ENCODE assay signal across 15 cellular contexts in genomic region chr11:81207421-81208054, GRCh38.
DNase-seq lines count a peak whose midpoint lies in the region; ATAC-seq and TF ChIP-seq lines count a peak whose summit lies in the region.
"Had no signal": no experiment of that assay in that cellular context is flagged by ENCODE, and none has a peak within 500 bp of the region (broad histone marks: within the 10 kb centered on the region; RNA-seq: fewer than 3 reads in every experiment).

No MANE protein-coding gene starts in this region.

- CTCF ChIA-PET in MCF 10A (lab: Yijun Ruan, JAX) = interaction anchor here (0.6 to 1.0 kb wide), 2 partner anchors 13 to 195 kb away, joined by 3 read pairs; no protein-coding TSS in a partner anchor

- no peaks in the 10 kb centered on the region for H4K20me1 ChIP-seq in H9 (ENCODE audit: control insufficient read depth, insufficient read depth, insufficient read length)

- H3K79me2 ChIP-seq in H9 (ENCODE audit: insufficient read depth, low read length) = no peaks in the 10 kb centered on the region

- H2BK15ac ChIP-seq in H9 (ENCODE audit: low read depth, low read length) (no peak overlapping the region), neuronal stem cell (ENCODE audit: low read length) (no peak overlapping the region)

- TF ChIP-seq POLR2A in testis (IDR thresholded peaks at IDR 0.05) = no peak

- no peak overlapping the region for H3T11ph ChIP-seq in H9 (ENCODE audit: low read length)

- POLR2A ChIA-PET in MCF 10A (lab: Yijun Ruan, JAX) = no interaction called here

- no peaks in the 10 kb centered on the region for H3K36me3 ChIP-seq in neuronal stem cell (replicated peaks in 1 of 2; ENCODE audit: control insufficient read depth in 2 of 2, insufficient read depth in 2 of 2, low read length in 2 of 2)
- H3K36me3 ChIP-seq in testis (ENCODE audit: low read depth, missing control alignments) = no peaks in the 10 kb centered on the region
- H3K36me3 ChIP-seq: BE2C had no signal

- no peak overlapping the region for H2BK5ac ChIP-seq in H9 (ENCODE audit: insufficient read length, low read length)
- no peak overlapping the region for H2BK5ac ChIP-seq in neuronal stem cell (ENCODE audit: low read length)

- no peak overlapping the region for H3K18ac ChIP-seq in H9 (ENCODE audit: insufficient read length, low read depth, low read length)
- peak overlapping the region; percentile 38 for H3K18ac ChIP-seq in neuronal stem cell (ENCODE audit: low read length)

- H3K27me3 ChIP-seq in H9 (ENCODE audit: insufficient read depth, low read length) (no peaks in the 10 kb centered on the region), neuronal stem cell (ENCODE audit: control insufficient read depth in 3 of 3, insufficient read depth in 3 of 3, low read depth in 1 of 3, low read length in 3 of 3) (peaks cover 0 to 2% (median 0%) of the 10 kb centered on the region in 3 experiments), testis (no peaks in the 10 kb centered on the region)
- H3K27me3 ChIP-seq: BE2C had no signal

- no TSS peak for BruUV-seq in MCF 10A (replicated peaks; lab: Mats Ljungman, UMichigan)

- no peak for ATAC-seq in GM21526 (IDR thresholded peaks at IDR 0.05; ENCODE audit: low FRiP score, unreplicated experiment)

- no peaks in the 10 kb centered on the region for H3K79me1 ChIP-seq in H9 (ENCODE audit: insufficient read depth, low read depth, low read length, poor library complexity, severe bottlenecking)
- H3K79me1 ChIP-seq in neuronal stem cell (ENCODE audit: low read depth, low read length) = peaks cover 2% of the 10 kb centered on the region

- H3K56ac ChIP-seq in H9 (ENCODE audit: insufficient read length, low read depth, low read length) = no peak overlapping the region

- H3K9ac ChIP-seq in H9 (ENCODE audit: extremely low read depth, insufficient read length, low read length) (no peak overlapping the region), neuronal stem cell (ENCODE audit: low read depth, low read length, poor library complexity) (no peak overlapping the region)

- H3K4me3 ChIP-seq in neuronal stem cell (ENCODE audit: low read length in 2 of 2) = no peak overlapping the region
- peak overlapping the region; percentile 34 to 41 for H3K4me3 ChIP-seq in testis

- H3K9me3 ChIP-seq in H9 (ENCODE audit: control insufficient read depth, low read depth, low read length) (no peaks in the 10 kb centered on the region), neuronal stem cell (replicated peaks in 1 of 2; ENCODE audit: control insufficient read depth in 2 of 2, insufficient read depth in 1 of 2, low read depth in 1 of 2, low read length in 2 of 2) (no peaks in the 10 kb centered on the region), testis (no peaks in the 10 kb centered on the region)
- H3K9me3 ChIP-seq: BE2C, Caco-2 had no signal

- no peak for TF ChIP-seq CTCF in H9 (conservative IDR thresholded peaks at IDR 0.05)
- no peak for TF ChIP-seq CTCF in chondrocyte (IDR thresholded peaks at IDR 0.05)
- TF ChIP-seq CTCF in testis (IDR thresholded peaks at IDR 0.05) = no peak
- TF ChIP-seq CTCF in MCF 10A (IDR thresholded peaks at IDR 0.05; ENCODE audit: unreplicated experiment) = no peak

- no peak overlapping the region for H4K5ac ChIP-seq in H9 (ENCODE audit: insufficient read length, low read depth, low read length)

- H3K9me3 Mint-ChIP-seq in H9 = peaks cover 0 to 2% of the 10 kb centered on the region in 2 experiments; a peak in 3 of 5 replicates
- peaks cover 4% of the 10 kb centered on the region for H3K9me3 Mint-ChIP-seq in chondrocyte (ENCODE audit: low read depth)
- H3K9me3 Mint-ChIP-seq in MCF 10A (ENCODE audit: unreplicated experiment) = no peaks in the 10 kb centered on the region

- H3K14ac ChIP-seq in H9 (ENCODE audit: insufficient read depth, low read length) (no peak overlapping the region), neuronal stem cell (ENCODE audit: low read length) (peak overlapping the region; percentile 38)

- H3K27me3 Mint-ChIP-seq in H9 (ENCODE audit: low read depth) = no peaks in the 10 kb centered on the region
- no peaks in the 10 kb centered on the region for H3K27me3 Mint-ChIP-seq in chondrocyte (ENCODE audit: low read depth)
- no peaks in the 10 kb centered on the region for H3K27me3 Mint-ChIP-seq in MCF 10A (ENCODE audit: insufficient read depth, unreplicated experiment)
- H3K27me3 Mint-ChIP-seq: CD4-positive, CD25-positive, alpha-beta regulatory T cell had no signal

- H4K8ac ChIP-seq in H9 (replicated peaks; ENCODE audit: insufficient read length, low read depth, low read length) (no peak overlapping the region), neuronal stem cell (ENCODE audit: low read depth, low read length) (peak overlapping the region; percentile 43)

- H3K4me2 ChIP-seq in H9 (ENCODE audit: insufficient read depth, insufficient read length, low read length) (no peak overlapping the region), neuronal stem cell (ENCODE audit: insufficient read depth, low read length, poor library complexity, severe bottlenecking) (no peak overlapping the region)

- H2BK12ac ChIP-seq in H9 (ENCODE audit: insufficient read length, low read depth, low read length) (no peak overlapping the region), neuronal stem cell (ENCODE audit: low read length) (no peak overlapping the region)

- no peak overlapping the region for H3K4me3 Mint-ChIP-seq in H9
- H3K4me3 Mint-ChIP-seq in chondrocyte (ENCODE audit: unreplicated experiment) = no peak overlapping the region
- no peak overlapping the region for H3K4me3 Mint-ChIP-seq in MCF 10A (ENCODE audit: unreplicated experiment)
- H3K4me3 Mint-ChIP-seq: CD4-positive, CD25-positive, alpha-beta regulatory T cell had no signal

- H3K27ac ChIP-seq in H9 (ENCODE audit: insufficient read length, low read depth, low read length) = no peak overlapping the region
- no peak overlapping the region for H3K27ac ChIP-seq in neuronal stem cell (replicated peaks; ENCODE audit: low read length)
- no peak overlapping the region for H3K27ac ChIP-seq in testis

- H2AFZ ChIP-seq in H9 (ENCODE audit: low read length) (no peak overlapping the region), neuronal stem cell (ENCODE audit: low read length) (no peak overlapping the region)

- H3K27ac Mint-ChIP-seq in H9 (no peak overlapping the region), chondrocyte (ENCODE audit: unreplicated experiment) (no peak overlapping the region), MCF 10A (ENCODE audit: low read depth, unreplicated experiment) (no peak overlapping the region)
- H3K27ac Mint-ChIP-seq: CD4-positive, CD25-positive, alpha-beta regulatory T cell had no signal

- H4K91ac ChIP-seq in H9 (ENCODE audit: insufficient read length, low read depth, low read length) = no peak overlapping the region
- H4K91ac ChIP-seq in neuronal stem cell (ENCODE audit: low read depth, low read length, poor library complexity) = no peak overlapping the region

- WGBS in H9 (ENCODE audit: extremely low coverage, insufficient read length, low lambda C conversion rate) = no CpG with 5 or more reads among the region's 43 CpGs
- no CpG with 5 or more reads among the region's 43 CpGs for WGBS in neuronal stem cell (ENCODE audit: extremely low coverage in 2 of 2, insufficient read length in 2 of 2, insufficient replicate concordance in 1 of 2), 2 donors
- WGBS in testis, 2 donors = 76 to 78% methylated on average over 14 to 40 of the region's 43 CpGs

- H2BK120ac ChIP-seq in H9 (ENCODE audit: low read depth, low read length, poor library complexity, severe bottlenecking) (no peak overlapping the region), neuronal stem cell (ENCODE audit: low read depth, low read length) (no peak overlapping the region)

- DNase-seq in H9 (peak; percentile 35), chondrocyte (ENCODE audit: low spot score) (peak; percentile 78), neuronal stem cell (ENCODE audit: low spot score) (no peak), testis (peak; percentile 27), MCF 10A (ENCODE audit: unreplicated experiment) (no peak), DMS79 (lab: John Stamatoyannopoulos, UW) (no peak)
- DNase-seq: ACHN; BE2C; C1 segment of cervical spinal cord; Caco-2; CD4-positive, CD25-positive, alpha-beta regulatory T cell; DMS79 treated with DMSO at 0.1 percent for 48 hours; GF-D8; HCEC 1CT had no signal

- H2AK5ac ChIP-seq in H9 (ENCODE audit: insufficient read length, low read length) = no peak overlapping the region
- H2AK5ac ChIP-seq in neuronal stem cell (ENCODE audit: low read depth, low read length) = no peak overlapping the region

- H3K4ac ChIP-seq in H9 (ENCODE audit: low read depth, low read length) = no peak overlapping the region
- no peak overlapping the region for H3K4ac ChIP-seq in neuronal stem cell (ENCODE audit: low read length)

- intact Hi-C loops in testis (cut with DNase I; ENCODE audit: low total_unique reads) (no loop called here), MCF 10A (cut with micrococcal nuclease) (no loop called here)

- H3K4me1 ChIP-seq in H9 (ENCODE audit: insufficient read depth, low read length) (no peaks in the 10 kb centered on the region), neuronal stem cell (ENCODE audit: control insufficient read depth in 2 of 2, insufficient read depth in 1 of 2, low read depth in 1 of 2, low read length in 2 of 2) (no peaks in the 10 kb centered on the region), testis (no peaks in the 10 kb centered on the region)
- H3K4me1 ChIP-seq: BE2C, Caco-2 had no signal

- H3K36me3 Mint-ChIP-seq in H9 (ENCODE audit: insufficient read depth in 1 of 3, low read depth in 3 of 3) (no peaks in the 10 kb centered on the region; a peak in 2 of 7 replicates), chondrocyte (ENCODE audit: low read depth) (no peaks in the 10 kb centered on the region), MCF 10A (ENCODE audit: insufficient read depth, unreplicated experiment) (peaks cover 5% of the 10 kb centered on the region)
- H3K36me3 Mint-ChIP-seq: CD4-positive, CD25-positive, alpha-beta regulatory T cell had no signal

- H3K23ac ChIP-seq in H9 (ENCODE audit: insufficient read length, low read depth, low read length) = no peak overlapping the region
- no peak overlapping the region for H3K23ac ChIP-seq in neuronal stem cell (ENCODE audit: low read depth, low read length, poor library complexity)

- no peaks in the 10 kb centered on the region for H3K23me2 ChIP-seq in H9 (ENCODE audit: insufficient read length, low read depth, low read length, poor library complexity, severe bottlenecking)

- H3K4me1 Mint-ChIP-seq in H9 = no peaks in the 10 kb centered on the region
- no peaks in the 10 kb centered on the region for H3K4me1 Mint-ChIP-seq in chondrocyte (ENCODE audit: low read depth)
- peaks cover 7% of the 10 kb centered on the region for H3K4me1 Mint-ChIP-seq in MCF 10A (ENCODE audit: insufficient read depth, unreplicated experiment)
- H3K4me1 Mint-ChIP-seq: CD4-positive, CD25-positive, alpha-beta regulatory T cell had no signal

- no peak overlapping the region for H2BK20ac ChIP-seq in H9 (ENCODE audit: low read depth, low read length, poor library complexity, severe bottlenecking)

Comparison
In these comparisons a context has a peak if more than half of its experiments do, and no peak if none do; other contexts are left out.
1. DNase-seq: peak in H9 (single experiment), chondrocyte (single experiment) and testis (single experiment); none in neuronal stem cell (single experiment), MCF 10A (single experiment) and DMS79 (single experiment).
2. H3K4me3 ChIP-seq: peak in testis (2 of 2); none in neuronal stem cell (0 of 2).